In the genomic region with DNA sequence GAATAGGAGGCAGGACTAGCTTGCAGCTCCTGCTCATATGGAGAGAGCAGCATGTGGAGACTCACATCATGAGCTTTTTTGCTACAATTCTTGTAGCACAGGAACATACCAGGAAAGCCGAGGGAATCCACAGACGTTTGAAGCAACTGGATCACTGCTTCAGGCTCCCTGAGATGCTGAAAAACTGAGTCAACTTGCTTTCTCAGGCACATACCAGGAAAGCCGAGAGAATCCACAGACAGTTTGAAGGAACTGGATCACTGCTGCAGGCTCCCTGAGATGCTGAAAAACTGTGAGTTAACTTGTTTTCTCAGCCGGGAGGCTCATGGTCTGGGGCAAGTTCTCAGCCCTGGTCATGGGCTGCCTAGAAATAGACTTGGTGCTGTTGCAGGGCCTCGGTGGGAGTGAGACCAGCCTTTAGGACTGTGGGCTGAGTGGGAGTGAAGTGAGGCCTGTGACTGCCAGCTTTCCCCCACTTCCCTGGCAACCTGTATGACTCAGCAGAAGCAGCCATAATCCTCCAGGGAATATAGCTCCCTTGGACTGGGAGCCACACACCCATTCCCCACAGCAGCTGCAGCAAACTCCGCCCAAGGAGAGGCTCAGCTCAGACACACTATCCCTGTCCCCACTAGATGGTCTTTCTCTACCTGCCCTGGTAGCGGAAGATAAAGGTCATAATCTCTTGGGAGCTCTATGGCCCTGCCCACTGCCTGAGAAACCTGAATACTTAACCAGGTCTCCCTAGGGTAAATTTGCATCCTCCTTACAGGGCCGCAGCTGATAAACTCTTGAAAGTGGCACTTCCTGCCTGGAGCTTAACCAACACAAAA, we compare ENCODE assay signal across 8 cellular contexts. TPM values are rescaled to one million over a fixed set of nuclear protein-coding genes. Genes with fewer than 3 reads are reported as not detected.
DNase-seq lines count a peak whose midpoint lies in the region; ATAC-seq and TF ChIP-seq lines count a peak whose summit lies in the region.

No MANE protein-coding gene starts in this region.

- no peak overlapping the region for H3K9ac ChIP-seq in SK-N-SH

- CTCF ChIA-PET in SK-N-SH (lab: Yijun Ruan, JAX) = no interaction called here

- no peaks in the 10 kb centered on the region for H3K36me3 ChIP-seq in SK-N-SH (replicated peaks in 1 of 2; ENCODE audit: control insufficient read depth in 1 of 2, insufficient read depth in 2 of 2, low read length in 1 of 2)

- POLR2A ChIA-PET in SK-N-SH (lab: Yijun Ruan, JAX) = no interaction called here

- H3K79me2 ChIP-seq in SK-N-SH (ENCODE audit: insufficient read depth) = no peaks in the 10 kb centered on the region

- 0 out of 4 replicates have a peak overlapping the region, but pooled peaks of 1 of the 2 experiments have one; percentile 14 for H3K27ac ChIP-seq in SK-N-SH (ENCODE audit: low read depth in 2 of 2, low read length in 1 of 2)

- TF ChIP-seq RAD21 in SK-N-SH (IDR thresholded peaks at IDR 0.05; ENCODE audit: low read length) = no peak

- H3K9me3 ChIP-seq in SK-N-SH = no peaks in the 10 kb centered on the region

- no peak overlapping the region for H3K4me3 ChIP-seq in SK-N-SH (ENCODE audit: low read depth in 2 of 2, low read length in 1 of 2)
- H3K4me3 ChIP-seq in astrocyte of the spinal cord (ENCODE audit: low read depth, low read length) = no peak overlapping the region

- ATAC-seq in SK-N-SH treated with all-trans-retinoic acid at 6 μM for 48 hours (no peak; the same call in 1 of the 3 replicates), HG03521 (IDR thresholded peaks at IDR 0.05; ENCODE audit: unreplicated experiment) (peak; percentile 45), Right ventricle myocardium inferior (no peak), HG02610 (IDR thresholded peaks at IDR 0.05; ENCODE audit: unreplicated experiment) (no peak), HG03095 (IDR thresholded peaks at IDR 0.05; ENCODE audit: unreplicated experiment) (no peak)

- intact Hi-C loops in Right ventricle myocardium inferior (cut with DNase I) = no loop called here

- H3F3A ChIP-seq in SK-N-SH (replicated peaks; ENCODE audit: insufficient read depth) = peaks cover 8% of the 10 kb centered on the region

- H4K20me1 ChIP-seq in SK-N-SH (ENCODE audit: insufficient read depth) = no peaks in the 10 kb centered on the region

- peaks cover 0 to 10% of the 10 kb centered on the region in 2 experiments; a peak in 2 of 4 replicates for H3K4me1 ChIP-seq in SK-N-SH (ENCODE audit: control insufficient read depth in 1 of 2, insufficient read depth in 2 of 2, low read depth in 1 of 2, low read length in 1 of 2)

- H3K4me2 ChIP-seq in SK-N-SH = no peak overlapping the region

- DNase-seq in SK-N-SH (no peak), astrocyte of the spinal cord (ENCODE audit: low read depth, low spot score) (peak; percentile 7), Right ventricle myocardium inferior (ENCODE audit: missing footprints) (no peak), NCI-H446 treated with DMSO at 0.1 percent for 48 hours (lab: John Stamatoyannopoulos, UW) (no peak)

- TF ChIP-seq CTCF in SK-N-SH (IDR thresholded peaks at IDR 0.05) = no peak
- no peak for TF ChIP-seq CTCF in astrocyte of the spinal cord (IDR thresholded peaks at IDR 0.05; ENCODE audit: low read depth, low read length)

- TF ChIP-seq EP300 in SK-N-SH (IDR thresholded peaks at IDR 0.05; ENCODE audit: borderline replicate concordance in 1 of 2, low read depth in 1 of 2, low read length in 1 of 2) = no peak

- H3K9me2 ChIP-seq in SK-N-SH = no peaks in the 10 kb centered on the region

- no peaks in the 10 kb centered on the region for H3K27me3 ChIP-seq in SK-N-SH (ENCODE audit: insufficient read depth)

- WGBS in SK-N-SH (ENCODE audit: low lambda C conversion rate) = 90% methylated on average over 5 of the region's 8 CpGs

- in situ Hi-C loops in astrocyte of the spinal cord (cut with HindIII; ENCODE audit: low sequenced_read_pairs) = no loop called here

- peak overlapping the region; percentile 47; the same call in 1 of the 2 replicates for H2AFZ ChIP-seq in SK-N-SH (ENCODE audit: low read depth)

TF ChIP-seq in SK-N-SH, 30 proteins besides CTCF, POLR2A, EP300 and RAD21:
- TF ChIP-seq RXRA (IDR thresholded peaks at IDR 0.05; ENCODE audit: borderline replicate concordance, low read depth) (no peak), JUND (IDR thresholded peaks at IDR 0.05) (peak; percentile 5; the same call in 1 of the 2 replicates), ELF1 (IDR thresholded peaks at IDR 0.05) (no peak), FOXM1 (IDR thresholded peaks at IDR 0.05; ENCODE audit: low read depth) (no peak), CHD2 (IDR thresholded peaks at IDR 0.05; ENCODE audit: low read length, partially characterized antibody) (no peak), SIN3A (IDR thresholded peaks at IDR 0.05; ENCODE audit: borderline replicate concordance, low read depth, low read length) (no peak)
- TF ChIP-seq, protein P1, sequence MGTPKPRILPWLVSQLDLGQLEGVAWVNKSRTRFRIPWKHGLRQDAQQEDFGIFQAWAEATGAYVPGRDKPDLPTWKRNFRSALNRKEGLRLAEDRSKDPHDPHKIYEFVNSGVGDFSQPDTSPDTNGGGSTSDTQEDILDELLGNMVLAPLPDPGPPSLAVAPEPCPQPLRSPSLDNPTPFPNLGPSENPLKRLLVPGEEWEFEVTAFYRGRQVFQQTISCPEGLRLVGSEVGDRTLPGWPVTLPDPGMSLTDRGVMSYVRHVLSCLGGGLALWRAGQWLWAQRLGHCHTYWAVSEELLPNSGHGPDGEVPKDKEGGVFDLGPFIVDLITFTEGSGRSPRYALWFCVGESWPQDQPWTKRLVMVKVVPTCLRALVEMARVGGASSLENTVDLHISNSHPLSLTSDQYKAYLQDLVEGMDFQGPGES (IDR thresholded peaks at IDR 0.05; ENCODE audit: low read depth, low read length) = no peak

TF ChIP-seq in SK-N-SH treated with all-trans-retinoic acid at 6 μM for 48 hours, 23 proteins besides CTCF, POLR2A, EP300 and RAD21:
- TF ChIP-seq BACH2 (CRISPR knock-in tag; IDR thresholded peaks at IDR 0.05; ENCODE audit: borderline replicate concordance) (no peak), ISL1 (CRISPR knock-in tag; IDR thresholded peaks at IDR 0.05) (no peak), OSR1 (CRISPR knock-in tag; IDR thresholded peaks at IDR 0.05) (no peak), GLIS3 (CRISPR knock-in tag; IDR thresholded peaks at IDR 0.05) (no peak), ZNF70 (CRISPR knock-in tag; IDR thresholded peaks at IDR 0.05) (no peak), ARNTL (CRISPR knock-in tag; IDR thresholded peaks at IDR 0.05; ENCODE audit: borderline replicate concordance, low read depth) (no peak), RARB (CRISPR knock-in tag; IDR thresholded peaks at IDR 0.05) (no peak), ZNF565 (CRISPR knock-in tag; conservative IDR thresholded peaks at IDR 0.05; ENCODE audit: low read depth) (no peak), TCF4 (CRISPR knock-in tag; IDR thresholded peaks at IDR 0.05; ENCODE audit: borderline replicate concordance) (no peak), SNAI2 (CRISPR knock-in tag; IDR thresholded peaks at IDR 0.05) (no peak), ZFP3 (CRISPR knock-in tag; IDR thresholded peaks at IDR 0.05) (no peak)
- TF ChIP-seq, protein P2, sequence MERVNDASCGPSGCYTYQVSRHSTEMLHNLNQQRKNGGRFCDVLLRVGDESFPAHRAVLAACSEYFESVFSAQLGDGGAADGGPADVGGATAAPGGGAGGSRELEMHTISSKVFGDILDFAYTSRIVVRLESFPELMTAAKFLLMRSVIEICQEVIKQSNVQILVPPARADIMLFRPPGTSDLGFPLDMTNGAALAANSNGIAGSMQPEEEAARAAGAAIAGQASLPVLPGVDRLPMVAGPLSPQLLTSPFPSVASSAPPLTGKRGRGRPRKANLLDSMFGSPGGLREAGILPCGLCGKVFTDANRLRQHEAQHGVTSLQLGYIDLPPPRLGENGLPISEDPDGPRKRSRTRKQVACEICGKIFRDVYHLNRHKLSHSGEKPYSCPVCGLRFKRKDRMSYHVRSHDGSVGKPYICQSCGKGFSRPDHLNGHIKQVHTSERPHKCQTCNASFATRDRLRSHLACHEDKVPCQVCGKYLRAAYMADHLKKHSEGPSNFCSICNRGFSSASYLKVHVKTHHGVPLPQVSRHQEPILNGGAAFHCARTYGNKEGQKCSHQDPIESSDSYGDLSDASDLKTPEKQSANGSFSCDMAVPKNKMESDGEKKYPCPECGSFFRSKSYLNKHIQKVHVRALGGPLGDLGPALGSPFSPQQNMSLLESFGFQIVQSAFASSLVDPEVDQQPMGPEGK (CRISPR knock-in tag; IDR thresholded peaks at IDR 0.05; ENCODE audit: borderline replicate concordance) = no peak

RNA-seq across cellular contexts. Expression of a gene that starts 51.9 kb away (rescaled TPM):
- polyA plus RNA-seq in SK-N-SH (2012; rRNA removed) = 594 and 851 TPM in 2 replicates
- 877 and 880 TPM in 2 replicates for polyA plus RNA-seq in SK-N-SH (2012; cell fraction: cytosol; rRNA removed)
- polyA plus RNA-seq in SK-N-SH (2012; cell fraction: nucleus; rRNA removed) = 163 and 392 TPM in 2 replicates
- 71.2 TPM for total RNA-seq in Right ventricle myocardium inferior
